In the genomic region with DNA sequence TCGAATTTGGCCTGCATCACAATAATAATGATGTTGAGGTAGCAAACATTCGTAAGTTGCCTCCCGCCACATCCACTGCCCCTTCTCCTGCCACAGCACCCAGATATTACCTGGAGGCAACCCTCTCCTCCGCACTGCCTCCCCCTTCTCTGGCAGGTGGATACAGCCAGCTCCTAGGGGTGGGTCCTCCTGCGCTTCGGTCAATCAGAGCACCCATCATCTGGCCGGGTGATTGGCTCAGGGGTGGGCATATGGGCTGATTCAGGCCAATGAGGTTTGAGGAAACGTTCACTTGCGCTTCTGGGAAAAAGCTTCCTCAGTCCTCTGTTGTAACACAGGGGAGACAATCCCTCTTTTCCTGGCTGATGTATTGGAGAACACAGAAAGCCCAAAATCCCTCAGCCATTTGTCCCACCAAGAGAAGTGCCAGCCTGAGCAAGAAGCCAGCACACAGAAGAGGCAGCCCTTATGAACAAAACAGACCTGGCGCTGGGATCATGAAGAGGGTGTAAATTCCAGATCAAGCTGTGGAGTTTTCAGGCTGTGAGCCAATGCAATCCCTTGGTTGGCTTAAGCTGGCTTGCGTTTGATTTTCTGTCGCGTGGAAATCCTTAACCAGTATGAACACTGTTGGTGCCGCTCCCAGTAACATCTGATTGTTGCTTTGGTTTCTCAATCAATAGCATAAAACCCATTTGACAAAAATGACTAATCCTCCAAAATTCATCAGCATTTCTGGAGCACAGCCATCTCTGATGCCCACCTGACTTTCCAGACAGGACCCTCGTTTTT, we compare ENCODE assay signal across 21 cellular contexts.
A peak's percentile ranks its signal among the peaks of the same experiment; 100 is the strongest.
DNase-seq lines count a peak whose midpoint lies in the region; FAIRE-seq and TF ChIP-seq lines count a peak whose summit lies in the region.
"Had no signal": no experiment of that assay in that cellular context is flagged by ENCODE, and none has a peak within 500 bp of the region (broad histone marks: within the 10 kb centered on the region; RNA-seq: fewer than 3 reads in every experiment).

No MANE protein-coding gene starts in this region.

- 88 to 91% methylated on average over 14 to 15 of the region's 15 CpGs for WGBS in esophagus squamous epithelium, 2 donors

- no peak for TF ChIP-seq POLR2A in esophagus squamous epithelium (IDR thresholded peaks at IDR 0.05)

- DNase-seq in Ammon's horn (ENCODE audit: low spot score) (peak; percentile 66), GM18507 (ENCODE audit: extremely low spot score, insufficient read length, low read depth) (no peak), RPMI8226 (peak; percentile 72), fibroblast of gingiva (ENCODE audit: low read depth) (peak; percentile 31), germinal center (ENCODE audit: low spot score) (no peak), esophagus squamous epithelium (lab: John Stamatoyannopoulos, UW) (no peak), UCSD-AML1 (lab: John Stamatoyannopoulos, UW; ENCODE audit: unreplicated experiment) (no peak)
- no peak for DNase-seq in activated CD4-positive, alpha-beta T cell treated with anti-CD3 and anti-CD28 coated beads for 1 hour
- DNase-seq: activated CD4-positive, alpha-beta memory T cell treated with anti-CD3 and anti-CD28 coated beads, Interleukin-2, amount 10 ng/mL, durations not matched to agents 7 days and 5 days; activated naive CD4-positive, alpha-beta T cell; activated T-cell treated with anti-CD3 and anti-CD28 coated beads, Interleukin-2, amount 50 U/mL, for 24 hours; CD4-positive, alpha-beta memory T cell; heart right ventricle; Kasumi-1; NCI-H2107; NCI-H510A; spleen; stimulated activated CD4-positive, alpha-beta T cell treated with anti-CD3 and anti-CD28 coated beads, Interleukin-4, amount 100 ng/mL, for 24 hours; stimulated activated naive CD8-positive, alpha-beta T cell treated with anti-CD3 and anti-CD28 coated beads, Interleukin-15, Interleukin-2, amounts not matched to agents 100 U/mL and 50 U/mL, for 24 hours; transverse colon had no signal

- intact Hi-C loops in esophagus squamous epithelium (cut with DNase I) = no loop called here

- no peaks in the 10 kb centered on the region for H3K27me3 ChIP-seq in esophagus squamous epithelium
- H3K27me3 ChIP-seq: cardiac muscle cell, spleen, transverse colon had no signal

- no peak for TF ChIP-seq CTCF in esophagus squamous epithelium (IDR thresholded peaks at IDR 0.05)

- H3K9me3 ChIP-seq in esophagus squamous epithelium = no peaks in the 10 kb centered on the region
- H3K9me3 ChIP-seq: heart right ventricle, spleen, transverse colon had no signal

- peak; percentile 44 for FAIRE-seq in GM18507 (lab: Jason Lieb, UNC)

- no peak overlapping the region for H3K4me3 ChIP-seq in esophagus squamous epithelium
- H3K4me3 ChIP-seq: cardiac muscle cell, heart right ventricle, spleen, transverse colon had no signal

- H3K36me3 ChIP-seq in esophagus squamous epithelium = no peaks in the 10 kb centered on the region
- H3K36me3 ChIP-seq: cardiac muscle cell, heart right ventricle, spleen, transverse colon had no signal

- no peak overlapping the region for H3K27ac ChIP-seq in esophagus squamous epithelium
- H3K27ac ChIP-seq: cardiac muscle cell, heart right ventricle had no signal

- peaks cover 0 to 11% (median 0%) of the 10 kb centered on the region in 3 donors for H3K4me1 ChIP-seq in esophagus squamous epithelium
- H3K4me1 ChIP-seq: transverse colon had no signal

Comparison
In these comparisons a context has a peak if more than half of its experiments do, and no peak if none do; other contexts are left out.
1. DNase-seq: peak in Ammon's horn (single experiment), RPMI8226 (single experiment) and fibroblast of gingiva (single experiment); none in GM18507 (single experiment), germinal center (single experiment), activated CD4-positive, alpha-beta T cell treated with anti-CD3 and anti-CD28 coated beads for 1 hour (single experiment), esophagus squamous epithelium (single experiment) and UCSD-AML1 (single experiment).